ENCODE assay signal across 6 cellular contexts in the genomic region with DNA sequence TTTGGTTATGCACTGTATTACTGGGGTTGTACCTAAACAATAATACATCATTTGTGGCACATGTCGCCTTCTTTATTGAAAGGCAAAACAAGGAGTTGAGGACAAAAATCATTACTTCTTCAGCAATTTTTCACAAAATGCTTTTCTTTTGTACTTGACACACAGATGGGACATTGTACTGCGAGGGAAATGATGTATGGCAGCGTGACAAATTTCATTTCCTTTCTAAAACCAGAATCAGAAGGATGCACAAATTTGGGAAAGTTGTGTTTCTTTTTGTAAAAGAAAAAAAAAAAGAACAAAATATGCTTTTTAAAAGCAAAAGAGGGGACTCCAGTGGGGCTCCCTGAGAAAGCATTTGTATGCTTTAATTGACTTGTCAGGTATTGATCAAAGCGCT.
"Had no signal": no experiment of that assay in that cellular context is flagged by ENCODE, and none has a peak within 500 bp of the region (broad histone marks: within the 10 kb centered on the region; RNA-seq: fewer than 3 reads in every experiment).

No MANE protein-coding gene starts in this region.

- DNase-seq: GM23248, GOT3, HFFc6, KBM-7 had no signal

- ATAC-seq: HCT116, HepG2 had no signal
